Comparison of ENCODE assay signal across 11 cellular contexts in the genomic region with DNA sequence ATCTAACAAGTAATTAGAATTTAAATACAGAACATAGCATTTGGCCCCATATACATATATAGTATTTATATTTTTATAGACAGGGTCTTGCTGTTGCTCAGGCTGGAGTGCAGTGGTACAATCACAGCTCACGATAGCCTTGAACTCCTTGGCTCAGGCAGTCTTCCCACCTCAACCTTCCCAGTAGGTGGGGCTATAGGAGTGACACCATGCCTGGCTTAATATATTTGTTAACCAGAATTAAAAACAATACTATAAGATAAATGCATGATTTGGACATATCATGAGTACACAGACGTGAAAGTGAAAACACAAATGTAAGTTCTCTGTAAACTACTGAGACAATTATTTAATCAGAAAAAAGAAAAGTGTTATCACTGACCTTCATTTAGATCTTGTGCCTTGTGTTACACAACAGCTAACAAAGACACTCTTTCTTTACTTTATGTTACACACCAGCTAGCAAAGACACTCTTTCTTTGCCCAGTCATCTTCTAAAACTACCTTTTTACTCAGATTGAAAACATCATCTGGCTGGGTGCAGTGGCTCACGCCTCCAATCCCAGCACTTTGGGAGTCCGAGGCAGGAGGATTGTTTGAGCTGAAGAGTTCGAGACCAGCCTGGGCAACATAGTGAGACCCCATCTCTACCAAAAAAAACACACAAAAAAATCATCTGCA. TPM values are rescaled to one million over a fixed set of nuclear protein-coding genes. Genes with fewer than 3 reads are reported as not detected.
DNase-seq lines count a peak whose midpoint lies in the region; ATAC-seq and TF ChIP-seq lines count a peak whose summit lies in the region.
"Had no signal": no experiment of that assay in that cellular context is flagged by ENCODE, and none has a peak within 500 bp of the region (broad histone marks: within the 10 kb centered on the region; RNA-seq: fewer than 3 reads in every experiment).

No MANE protein-coding gene starts in this region.

- DNase-seq in SHP77 (lab: John Stamatoyannopoulos, UW) (peak; percentile 3 to 21), SHP77 treated with DMSO at 0.1 percent for 48 hours (lab: John Stamatoyannopoulos, UW) (no peak), NCI-H1694 treated with DMSO at 0.1 percent for 48 hours (lab: John Stamatoyannopoulos, UW) (peak; percentile 69), endodermal cell (no peak), prostate gland (ENCODE audit: low spot score) (no peak), GM10248 (ENCODE audit: extremely low spot score) (no peak)
- DNase-seq: activated T-cell treated with anti-CD3 and anti-CD28 coated beads, Interleukin-2, amount 50 U/mL, for 48 hours; NCI-H187 treated with DMSO at 0.1 percent for 48 hours had no signal

- H3K4me1 Mint-ChIP-seq in endodermal cell: no peaks in the 10 kb centered on the region

- H3K4me1 ChIP-seq in endodermal cell (ENCODE audit: control insufficient read depth, insufficient read depth, low read length): no peaks in the 10 kb centered on the region
- H3K4me1 ChIP-seq in prostate gland (replicated peaks): no peaks in the 10 kb centered on the region

- CTCF ChIA-PET in GM10248 (lab: Yijun Ruan, JAX): interaction anchor here (0.8 to 1.2 kb wide), 5 partner anchors 18 to 188 kb away, joined by 3 read pairs; no protein-coding TSS in a partner anchor

- no peaks in the 10 kb centered on the region for H3K9me3 Mint-ChIP-seq in endodermal cell
- H3K9me3 Mint-ChIP-seq: CD8-positive, alpha-beta memory T cell had no signal

- intact Hi-C loops in prostate gland (cut with DNase I): no loop called here

- H3K4me3 ChIP-seq in endodermal cell (ENCODE audit: low read length): no peak overlapping the region
- no peak overlapping the region for H3K4me3 ChIP-seq in prostate gland

- no peak overlapping the region for H3K4me3 Mint-ChIP-seq in endodermal cell
- H3K4me3 Mint-ChIP-seq: CD8-positive, alpha-beta memory T cell had no signal

- H3K27me3 ChIP-seq in endodermal cell (ENCODE audit: control insufficient read depth, insufficient read depth, low read length, poor library complexity, severe bottlenecking): no peaks in the 10 kb centered on the region
- H3K27me3 ChIP-seq in prostate gland (replicated peaks; ENCODE audit: insufficient read depth): no peaks in the 10 kb centered on the region

- H3K27me3 Mint-ChIP-seq in endodermal cell (ENCODE audit: insufficient read depth): no peaks in the 10 kb centered on the region
- H3K27me3 Mint-ChIP-seq: CD8-positive, alpha-beta memory T cell had no signal

- no peak overlapping the region for H3K9ac ChIP-seq in endodermal cell (ENCODE audit: extremely low read depth, low read length, poor library complexity, severe bottlenecking)

- TF ChIP-seq CTCF in endodermal cell (conservative IDR thresholded peaks at IDR 0.05) (peak; percentile 69), prostate gland (IDR thresholded peaks at IDR 0.05) (peak in 3 of 4 experiments; percentile 19 to 48 (median 23)), GM10248 (IDR thresholded peaks at IDR 0.05; ENCODE audit: control extremely low read depth, extremely low read depth, low read depth, missing control alignments) (no peak)

- H3K9me3 ChIP-seq in endodermal cell (ENCODE audit: control insufficient read depth, low read length) (no peaks in the 10 kb centered on the region), prostate gland (no peaks in the 10 kb centered on the region)

- peaks cover 64% of the 10 kb centered on the region for H3K36me3 Mint-ChIP-seq in endodermal cell (ENCODE audit: low read depth)

- POLR2A ChIA-PET in GM10248 (lab: Yijun Ruan, JAX): interaction anchor here (0.9 to 1.0 kb wide), 2 partner anchors 29 to 32 kb away, joined by 5 to 7 read pairs; no protein-coding TSS in a partner anchor

- ATAC-seq in HG02938 (IDR thresholded peaks at IDR 0.05; ENCODE audit: unreplicated experiment) (no peak), GM18511 (IDR thresholded peaks at IDR 0.05; ENCODE audit: unreplicated experiment) (no peak)

- no peak overlapping the region for H3K27ac Mint-ChIP-seq in endodermal cell

- peaks cover 78% of the 10 kb centered on the region for H3K36me3 ChIP-seq in endodermal cell (ENCODE audit: control insufficient read depth, insufficient read depth, low read length)
- peaks cover 0 to 8% of the 10 kb centered on the region in 2 donors for H3K36me3 ChIP-seq in prostate gland

- H3K27ac ChIP-seq in endodermal cell (ENCODE audit: low read depth, low read length) (no peak overlapping the region), prostate gland (peak overlapping the region in 1 of 2 donors; percentile 30)

- 93 to 100% methylated on average over 1 to 5 of the region's 5 CpGs for WGBS in endodermal cell (ENCODE audit: insufficient coverage in 1 of 2, insufficient read length in 1 of 2), 2 experiments
- WGBS in prostate gland: 85% methylated on average over 5 of the region's 5 CpGs

- TF ChIP-seq POLR2A in prostate gland (IDR thresholded peaks at IDR 0.05): no peak

RNA-seq across cellular contexts. Expression of gene CARS2, which starts 22.6 kb away (rescaled TPM):
- total RNA-seq in endodermal cell (10 to 100 TPM; 53.0 to 53.2 TPM), prostate gland (10 to 100 TPM; 40.5 to 85.5 TPM)
- 29.5 TPM for polyA plus RNA-seq in endodermal cell (2013, experiment 1 of 2)
- 28.6 TPM for polyA plus RNA-seq in endodermal cell (2013, experiment 2 of 2)

RNA-seq across cellular contexts. Expression of gene ING1, which starts 30.2 kb away (rescaled TPM):
- 10 to 100 TPM; 23.2 to 23.6 TPM for total RNA-seq in endodermal cell
- 23.8 TPM for polyA plus RNA-seq in endodermal cell (2013, experiment 1 of 2)
- 25.8 TPM for polyA plus RNA-seq in endodermal cell (2013, experiment 2 of 2)
- 10 to 100 TPM; 19.1 to 38.3 TPM for total RNA-seq in prostate gland

Comparison
In these comparisons a context has a peak if more than half of its experiments do, and no peak if none do; other contexts are left out.
1. DNase-seq: peak in SHP77 (2 of 2) and NCI-H1694 treated with DMSO at 0.1 percent for 48 hours (single experiment); none in SHP77 treated with DMSO at 0.1 percent for 48 hours (single experiment), endodermal cell (single experiment), prostate gland (single experiment) and GM10248 (single experiment).